1 cellular context compared by ENCODE assay signal in the genomic region with DNA sequence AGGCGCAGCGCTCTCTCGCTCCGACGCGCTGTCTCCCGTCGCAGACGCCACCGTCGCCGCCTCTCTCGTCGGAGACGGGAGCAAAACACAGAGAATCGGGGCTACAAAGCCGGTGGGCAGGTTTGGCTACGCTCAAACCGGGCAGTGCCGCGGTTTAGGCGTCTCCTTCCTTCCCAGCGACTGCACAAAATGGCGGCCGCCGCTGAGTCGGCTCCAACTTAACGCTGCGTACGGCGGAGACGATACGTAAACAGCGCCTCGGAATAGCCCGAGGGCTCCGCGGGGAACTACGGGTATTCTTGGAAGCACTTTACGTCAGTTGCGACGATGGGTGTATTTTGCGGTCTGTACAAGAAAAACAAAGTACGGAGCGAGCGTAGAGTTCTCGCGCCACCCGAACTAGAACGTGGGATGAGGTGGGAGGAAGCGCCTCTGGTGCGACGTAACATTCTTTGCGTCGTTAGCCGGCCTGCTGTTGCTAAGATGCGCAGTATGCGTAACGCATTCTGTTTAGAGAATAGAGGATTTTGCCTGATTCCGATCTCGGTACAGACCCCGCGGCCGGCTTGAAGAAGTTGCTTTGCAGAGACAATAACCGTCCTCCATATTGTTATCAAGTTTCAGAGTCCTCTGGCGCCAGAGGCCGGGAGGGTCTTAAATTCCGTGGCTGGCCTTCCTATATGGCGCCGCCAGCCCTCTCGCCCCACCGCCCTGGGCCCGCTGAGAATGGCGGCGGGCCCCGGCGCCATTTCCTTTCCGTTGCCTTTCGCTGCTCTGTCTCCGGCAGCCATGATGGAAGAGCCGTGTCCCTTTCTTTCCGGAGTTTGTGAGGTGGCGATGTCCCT.
A peak's percentile ranks its signal among the peaks of the same experiment; 100 is the strongest.
TF ChIP-seq lines count a peak whose summit lies in the region.

Gene DDX17, minus strand, starts transcription at position 194 of the 845 bp plus-strand sequence.

TF ChIP-seq in A549, 52 proteins besides CTCF, POLR2A, EP300 and RAD21 (continued from another document):
- no peak for TF ChIP-seq HMGXB4 (CRISPR knock-in tag; IDR thresholded peaks at IDR 0.05; ENCODE audit: borderline replicate concordance)
- TF ChIP-seq MAZ (IDR thresholded peaks at IDR 0.05; ENCODE audit: borderline replicate concordance, low read depth, low read length): no peak
- TF ChIP-seq CHD4 (IDR thresholded peaks at IDR 0.05; ENCODE audit: borderline replicate concordance): no peak
- TF ChIP-seq ZSCAN20 (CRISPR knock-in tag; IDR thresholded peaks at IDR 0.05): peak; percentile 58; the same call in 1 of the 2 replicates
- no peak for TF ChIP-seq HOXA7 (CRISPR knock-in tag; IDR thresholded peaks at IDR 0.05)
- TF ChIP-seq RNF2 (IDR thresholded peaks at IDR 0.05; ENCODE audit: borderline replicate concordance, low read depth): no peak
- no peak for TF ChIP-seq HEYL (CRISPR knock-in tag; IDR thresholded peaks at IDR 0.05)
- TF ChIP-seq CEBPB (IDR thresholded peaks at IDR 0.05): no peak
- no peak for TF ChIP-seq FOSB (CRISPR knock-in tag; IDR thresholded peaks at IDR 0.05)
- TF ChIP-seq TP53 (CRISPR knock-in tag; IDR thresholded peaks at IDR 0.05): 0 out of 2 replicates have a peak, but pooled peaks have one; percentile 21
- TF ChIP-seq, protein P1, sequence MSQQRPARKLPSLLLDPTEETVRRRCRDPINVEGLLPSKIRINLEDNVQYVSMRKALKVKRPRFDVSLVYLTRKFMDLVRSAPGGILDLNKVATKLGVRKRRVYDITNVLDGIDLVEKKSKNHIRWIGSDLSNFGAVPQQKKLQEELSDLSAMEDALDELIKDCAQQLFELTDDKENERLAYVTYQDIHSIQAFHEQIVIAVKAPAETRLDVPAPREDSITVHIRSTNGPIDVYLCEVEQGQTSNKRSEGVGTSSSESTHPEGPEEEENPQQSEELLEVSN (IDR thresholded peaks at IDR 0.05; ENCODE audit: borderline replicate concordance, low read depth): 0 out of 2 replicates have a peak, but pooled peaks have one; percentile 17
- TF ChIP-seq, protein P2, sequence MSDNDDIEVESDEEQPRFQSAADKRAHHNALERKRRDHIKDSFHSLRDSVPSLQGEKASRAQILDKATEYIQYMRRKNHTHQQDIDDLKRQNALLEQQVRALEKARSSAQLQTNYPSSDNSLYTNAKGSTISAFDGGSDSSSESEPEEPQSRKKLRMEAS (IDR thresholded peaks at IDR 0.05): peak; percentile 31; the same call in 1 of the 2 replicates
- no peak for TF ChIP-seq MAFK (IDR thresholded peaks at IDR 0.05; ENCODE audit: partially characterized antibody)
- peak; percentile 42; the same call in 1 of the 2 replicates for TF ChIP-seq ATOH8 (CRISPR knock-in tag; IDR thresholded peaks at IDR 0.05; ENCODE audit: low read depth)
- TF ChIP-seq EHF (CRISPR knock-in tag; IDR thresholded peaks at IDR 0.05): no peak
- no peak for TF ChIP-seq MYC (IDR thresholded peaks at IDR 0.05; ENCODE audit: borderline replicate concordance, low read length)
- TF ChIP-seq NFE2L2 (conservative IDR thresholded peaks at IDR 0.05; ENCODE audit: low read length): no peak
- no peak for TF ChIP-seq CHD2 (IDR thresholded peaks at IDR 0.05; ENCODE audit: low read length, partially characterized antibody)
- no peak for TF ChIP-seq ELK1 (IDR thresholded peaks at IDR 0.05; ENCODE audit: low read depth, low read length)
- TF ChIP-seq REST (IDR thresholded peaks at IDR 0.05): no peak
- no peak for TF ChIP-seq ESRRA (IDR thresholded peaks at IDR 0.05; ENCODE audit: borderline replicate concordance, low read length)
- no peak for TF ChIP-seq ZNF302 (CRISPR knock-in tag; IDR thresholded peaks at IDR 0.05)
- TF ChIP-seq, protein P3, sequence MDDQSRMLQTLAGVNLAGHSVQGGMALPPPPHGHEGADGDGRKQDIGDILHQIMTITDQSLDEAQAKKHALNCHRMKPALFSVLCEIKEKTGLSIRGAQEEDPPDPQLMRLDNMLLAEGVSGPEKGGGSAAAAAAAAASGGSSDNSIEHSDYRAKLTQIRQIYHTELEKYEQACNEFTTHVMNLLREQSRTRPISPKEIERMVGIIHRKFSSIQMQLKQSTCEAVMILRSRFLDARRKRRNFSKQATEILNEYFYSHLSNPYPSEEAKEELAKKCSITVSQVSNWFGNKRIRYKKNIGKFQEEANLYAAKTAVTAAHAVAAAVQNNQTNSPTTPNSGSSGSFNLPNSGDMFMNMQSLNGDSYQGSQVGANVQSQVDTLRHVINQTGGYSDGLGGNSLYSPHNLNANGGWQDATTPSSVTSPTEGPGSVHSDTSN (IDR thresholded peaks at IDR 0.05): no peak
- TF ChIP-seq PHF8 (IDR thresholded peaks at IDR 0.05; ENCODE audit: borderline replicate concordance, low read depth): peak; percentile 82
- no peak for TF ChIP-seq JUNB (IDR thresholded peaks at IDR 0.05)
- TF ChIP-seq, protein P4, sequence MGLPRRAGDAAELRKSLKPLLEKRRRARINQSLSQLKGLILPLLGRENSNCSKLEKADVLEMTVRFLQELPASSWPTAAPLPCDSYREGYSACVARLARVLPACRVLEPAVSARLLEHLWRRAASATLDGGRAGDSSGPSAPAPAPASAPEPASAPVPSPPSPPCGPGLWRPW (IDR thresholded peaks at IDR 0.05): no peak
- TF ChIP-seq FOXS1 (CRISPR knock-in tag; IDR thresholded peaks at IDR 0.05): no peak
- no peak for TF ChIP-seq CBX8 (IDR thresholded peaks at IDR 0.05)
- no peak for TF ChIP-seq RARB (CRISPR knock-in tag; IDR thresholded peaks at IDR 0.05)
- TF ChIP-seq JUN (IDR thresholded peaks at IDR 0.05): peak; percentile 21 to 79; a peak in 4 of 5 replicates
- TF ChIP-seq HDAC2 (IDR thresholded peaks at IDR 0.05): no peak
- TF ChIP-seq RFX5 (IDR thresholded peaks at IDR 0.05): no peak
- TF ChIP-seq HOXB13 (CRISPR knock-in tag; IDR thresholded peaks at IDR 0.05; ENCODE audit: low read depth): peak; percentile 67; the same call in 1 of the 2 replicates
- TF ChIP-seq, protein P5, sequence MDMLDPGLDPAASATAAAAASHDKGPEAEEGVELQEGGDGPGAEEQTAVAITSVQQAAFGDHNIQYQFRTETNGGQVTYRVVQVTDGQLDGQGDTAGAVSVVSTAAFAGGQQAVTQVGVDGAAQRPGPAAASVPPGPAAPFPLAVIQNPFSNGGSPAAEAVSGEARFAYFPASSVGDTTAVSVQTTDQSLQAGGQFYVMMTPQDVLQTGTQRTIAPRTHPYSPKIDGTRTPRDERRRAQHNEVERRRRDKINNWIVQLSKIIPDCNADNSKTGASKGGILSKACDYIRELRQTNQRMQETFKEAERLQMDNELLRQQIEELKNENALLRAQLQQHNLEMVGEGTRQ (IDR thresholded peaks at IDR 0.05): no peak
- TF ChIP-seq RCOR1 (IDR thresholded peaks at IDR 0.05; ENCODE audit: low read depth, low read length): no peak
- no peak for TF ChIP-seq KDM5A (IDR thresholded peaks at IDR 0.05)
- TF ChIP-seq FOSL2 (IDR thresholded peaks at IDR 0.05): no peak
- no peak for TF ChIP-seq FOSL2 (CRISPR knock-in tag; IDR thresholded peaks at IDR 0.05)
- no peak for TF ChIP-seq NPAS2 (CRISPR knock-in tag; IDR thresholded peaks at IDR 0.05; ENCODE audit: borderline replicate concordance)
